ENCODE assay signal across 19 cellular contexts in the genomic region with DNA sequence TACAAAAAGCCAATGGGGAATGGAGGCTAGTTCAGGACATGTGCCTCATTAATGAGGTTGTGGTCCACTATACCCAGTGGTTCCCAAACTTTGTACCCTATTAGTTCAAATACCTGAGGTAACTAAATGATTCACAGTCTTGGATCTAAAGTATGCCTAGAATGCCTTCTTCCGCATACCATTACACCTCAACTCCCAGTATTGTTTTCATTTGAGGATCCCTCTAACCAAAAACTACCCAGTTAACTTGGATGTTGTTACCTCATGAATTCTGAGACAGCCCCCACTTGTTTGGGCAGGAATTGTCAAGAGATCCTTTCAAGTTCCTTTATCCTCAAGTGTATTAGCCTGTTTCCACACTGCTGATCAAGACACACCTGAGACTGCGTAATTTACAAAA.
DNase-seq lines count a peak whose midpoint lies in the region; TF ChIP-seq lines count a peak whose summit lies in the region.
"Had no signal": no experiment of that assay in that cellular context is flagged by ENCODE, and none has a peak within 500 bp of the region (broad histone marks: within the 10 kb centered on the region; RNA-seq: fewer than 3 reads in every experiment).

No MANE protein-coding gene starts in this region.

- in situ Hi-C loops in astrocyte of the cerebellum (cut with HindIII; ENCODE audit: low sequenced_read_pairs) = no loop called here
- in situ Hi-C loops in KBM-7 (cut with MboI; ENCODE audit: low pct_unique_long_range_greater_than_20kb, low sequenced_read_pairs) = no loop called here

- no peak for TF ChIP-seq CTCF in astrocyte of the cerebellum (IDR thresholded peaks at IDR 0.05; ENCODE audit: low read depth, low read length, missing control alignments)
- no peak for TF ChIP-seq CTCF in epithelial cell of esophagus (IDR thresholded peaks at IDR 0.05; ENCODE audit: insufficient read depth, low read depth, low read length, missing control alignments)

- H3K4me3 ChIP-seq in astrocyte of the cerebellum (ENCODE audit: low read depth, low read length) (no peak overlapping the region), epithelial cell of esophagus (ENCODE audit: low read length) (no peak overlapping the region)
- H3K4me3 ChIP-seq: GM23248, HAP-1 had no signal

- peak; percentile 19 for DNase-seq in HS-27A (ENCODE audit: low read depth)
- DNase-seq in astrocyte of the cerebellum (ENCODE audit: low read depth) = peak; percentile 42
- DNase-seq in epithelial cell of esophagus (ENCODE audit: low read depth) = peak; percentile 35
- DNase-seq in kidney tubule cell (ENCODE audit: low spot score) = peak; percentile 35
- DNase-seq in occipital lobe (lab: John Stamatoyannopoulos, UW) = no peak
- DNase-seq in activated naive CD4-positive, alpha-beta T cell treated with anti-CD3 and anti-CD28 coated beads, Interleukin-2, amount 50 U/mL, for 16 hours = no peak
- no peak for DNase-seq in KBM-7
- DNase-seq: ACHN; BE2C; C1 segment of cervical spinal cord; CD4-positive, CD25-positive, alpha-beta regulatory T cell; CD8-positive, alpha-beta memory T cell; COR-L47; DMS 273 treated with DMSO at 0.1 percent for 48 hours; DMS53; DND-41; GM23248; IMR-90 had no signal

Comparison
In these comparisons a context has a peak if more than half of its experiments do, and no peak if none do; other contexts are left out.
1. DNase-seq: peak in HS-27A (single experiment), astrocyte of the cerebellum (single experiment), epithelial cell of esophagus (single experiment) and kidney tubule cell (single experiment); none in occipital lobe (single experiment), activated naive CD4-positive, alpha-beta T cell treated with anti-CD3 and anti-CD28 coated beads, Interleukin-2, amount 50 U/mL, for 16 hours (single experiment) and KBM-7 (single experiment).